ENCODE assay signal across 19 cellular contexts in the genomic region with DNA sequence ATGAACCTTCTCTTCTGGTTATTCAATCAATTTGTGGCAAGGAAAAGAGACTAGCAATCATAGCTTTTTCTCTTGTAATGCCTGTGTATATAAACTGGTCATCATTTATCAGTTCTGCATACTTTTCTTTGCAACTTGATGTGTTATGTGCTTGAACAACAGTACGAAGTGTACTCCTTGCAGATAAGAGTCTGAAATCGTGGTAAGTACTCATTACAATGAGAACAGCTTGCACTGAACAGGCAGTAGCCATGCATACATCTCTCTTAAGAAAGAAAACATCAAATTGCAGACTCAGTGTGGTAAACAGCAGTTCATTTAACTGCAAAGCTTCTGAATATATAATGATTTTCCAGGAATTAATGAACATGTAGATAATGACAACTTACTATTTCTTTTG.
"Had no signal": no experiment of that assay in that cellular context is flagged by ENCODE, and none has a peak within 500 bp of the region (broad histone marks: within the 10 kb centered on the region; RNA-seq: fewer than 3 reads in every experiment).

No MANE protein-coding gene starts in this region.

- H3K36me3 Mint-ChIP-seq: naive B cell; stimulated activated effector memory CD8-positive, alpha-beta T cell treated with anti-CD3 and anti-CD28 coated beads, Interleukin-12 subunit alpha, Interleukin-12 subunit beta, amount 100 ng/mL, for 72 hours had no signal

- H3K36me3 ChIP-seq: colonic mucosa, esophagus squamous epithelium, neutrophil, suprapubic skin, tibial artery had no signal

- H3K4me3 Mint-ChIP-seq: naive B cell; nephron progenitor cell; stimulated activated effector memory CD8-positive, alpha-beta T cell treated with anti-CD3 and anti-CD28 coated beads, Interleukin-12 subunit alpha, Interleukin-12 subunit beta, amount 100 ng/mL, for 72 hours had no signal

- H3K4me1 Mint-ChIP-seq: naive B cell; stimulated activated effector memory CD8-positive, alpha-beta T cell treated with anti-CD3 and anti-CD28 coated beads, Interleukin-12 subunit alpha, Interleukin-12 subunit beta, amount 100 ng/mL, for 72 hours had no signal

- H3K27me3 ChIP-seq: colonic mucosa, esophagus squamous epithelium, foreskin keratinocyte, suprapubic skin, tibial artery had no signal

- ATAC-seq: foreskin keratinocyte; left lobe of liver; stimulated activated effector memory CD8-positive, alpha-beta T cell treated with anti-CD3 and anti-CD28 coated beads, Interleukin-12 subunit alpha, Interleukin-12 subunit beta, amount 100 ng/mL, for 72 hours; stimulated activated naive CD8-positive, alpha-beta T cell treated with anti-CD3 and anti-CD28 coated beads, Interleukin-15, Interleukin-2, amounts not matched to agents 100 U/mL and 50 U/mL, for 24 hours had no signal

- H3K9me3 ChIP-seq: colonic mucosa, esophagus squamous epithelium, neutrophil, suprapubic skin, tibial artery had no signal

- H3K27ac ChIP-seq: colonic mucosa, esophagus squamous epithelium, foreskin keratinocyte, neutrophil, suprapubic skin, tibial artery had no signal

- DNase-seq: colonic mucosa; dermis blood vessel endothelial cell; esophagus squamous epithelium; foreskin keratinocyte; hippocampal formation; mesenchymal stem cell; naive B cell; nephron progenitor cell; posterior cingulate gyrus; stimulated activated CD4-positive, alpha-beta T cell treated with anti-CD3 and anti-CD28 coated beads, Interleukin-2, amount 100 ng/mL, for 48 hours; stimulated activated naive CD8-positive, alpha-beta T cell treated with anti-CD3 and anti-CD28 coated beads, Interleukin-15, Interleukin-2, amounts not matched to agents 100 U/mL and 50 U/mL, for 24 hours; tibial artery had no signal

- H3K9me3 Mint-ChIP-seq: nephron progenitor cell; stimulated activated effector memory CD8-positive, alpha-beta T cell treated with anti-CD3 and anti-CD28 coated beads, Interleukin-12 subunit alpha, Interleukin-12 subunit beta, amount 100 ng/mL, for 72 hours had no signal

- FAIRE-seq: islet of Langerhans had no signal

- H3K4me3 ChIP-seq: colonic mucosa, esophagus squamous epithelium, lung, smooth muscle cell, suprapubic skin, tibial artery had no signal

- H3K4me2 ChIP-seq: smooth muscle cell had no signal

- H3K27ac Mint-ChIP-seq: naive B cell; stimulated activated effector memory CD8-positive, alpha-beta T cell treated with anti-CD3 and anti-CD28 coated beads, Interleukin-12 subunit alpha, Interleukin-12 subunit beta, amount 100 ng/mL, for 72 hours had no signal

- H3K4me1 ChIP-seq: colonic mucosa, esophagus squamous epithelium, suprapubic skin, tibial artery had no signal
